In genomic region chr6:133132583-133132982, GRCh38 we compare ENCODE assay signal across 23 cellular contexts.
A peak's percentile ranks its signal among the peaks of the same experiment; 100 is the strongest.
DNase-seq lines count a peak whose midpoint lies in the region; ATAC-seq and TF ChIP-seq lines count a peak whose summit lies in the region.
"Had no signal": no experiment of that assay in that cellular context is flagged by ENCODE, and none has a peak within 500 bp of the region (broad histone marks: within the 10 kb centered on the region; RNA-seq: fewer than 3 reads in every experiment).

No MANE protein-coding gene starts in this region.

- POLR2A ChIA-PET in activated CD4-positive, alpha-beta memory T cell treated with anti-CD3 and anti-CD28 coated beads for 36 hours (lab: Charles Lee): interaction anchor here (0.7 kb wide), 1 partner anchor 1357 kb away, joined by 3 read pairs; no protein-coding TSS in a partner anchor
- POLR2A ChIA-PET in RWPE1 (lab: Yijun Ruan, JAX; ENCODE audit: low non-redundant PET): no interaction called here

- no peak overlapping the region for H3K27ac Mint-ChIP-seq in activated CD4-positive, alpha-beta memory T cell treated with anti-CD3 and anti-CD28 coated beads for 36 hours
- H3K27ac Mint-ChIP-seq: B cell; HFFc6; natural killer cell treated with Interleukin-12 subunit alpha and Interleukin-12 subunit beta and Interleukin-15 and Interleukin-18, amount 100 ng/mL, for 72 hours had no signal

- no peaks in the 10 kb centered on the region for H3K27me3 Mint-ChIP-seq in activated CD4-positive, alpha-beta memory T cell treated with anti-CD3 and anti-CD28 coated beads for 36 hours
- H3K27me3 Mint-ChIP-seq: B cell; natural killer cell treated with Interleukin-12 subunit alpha and Interleukin-12 subunit beta and Interleukin-15 and Interleukin-18, amount 100 ng/mL, for 72 hours had no signal

- H3K9me3 Mint-ChIP-seq in activated CD4-positive, alpha-beta memory T cell treated with anti-CD3 and anti-CD28 coated beads for 36 hours: no peaks in the 10 kb centered on the region

- DNase-seq in cardiac muscle cell (ENCODE audit: low read depth in 1 of 2, low spot score in 1 of 2) (peak in 1 of 2 donors; percentile 8), Right ventricle myocardium superior (no peak), astrocyte of the hippocampus (ENCODE audit: low read depth, low spot score) (peak; percentile 8), myocyte (ENCODE audit: low read depth) (peak; percentile 73), SW 1271 (lab: John Stamatoyannopoulos, UW) (no peak), RWPE1 (ENCODE audit: low spot score) (no peak)
- no peak for DNase-seq in activated CD4-positive, alpha-beta memory T cell treated with anti-CD3 and anti-CD28 coated beads for 36 hours
- DNase-seq: activated CD4-positive, alpha-beta T cell treated with anti-CD3 and anti-CD28 coated beads, Interleukin-2, amount 50 U/mL, for 1 hour; activated CD8-positive, alpha-beta memory T cell treated with anti-CD3 and anti-CD28 coated beads, Interleukin-2, amount 50 U/mL, for 48 hours; activated effector memory CD4-positive, alpha-beta T cell treated with Interleukin-2 at 50 U/mL for 16 hours; cortex of kidney; HFFc6; mesenchymal stem cell; SHP77; stimulated activated CD4-positive, alpha-beta T cell treated with anti-CD3 and anti-CD28 coated beads, Interleukin-12 subunit alpha, Interleukin-12 subunit beta, amount 100 ng/mL, for 4 hours; stimulated activated CD8-positive, alpha-beta memory T cell treated with anti-CD3 and anti-CD28 coated beads, Interleukin-4, amount 100 ng/mL, for 48 hours; T-helper 2 cell had no signal

- H3K4me3 ChIP-seq in cardiac muscle cell: no peak overlapping the region
- no peak overlapping the region for H3K4me3 ChIP-seq in skeletal muscle satellite cell (ENCODE audit: low read length)
- H3K4me3 ChIP-seq: hepatocyte had no signal

- H3K9me3 ChIP-seq in cardiac muscle cell (ENCODE audit: low read depth): no peaks in the 10 kb centered on the region
- no peaks in the 10 kb centered on the region for H3K9me3 ChIP-seq in skeletal muscle satellite cell (replicated peaks; ENCODE audit: low read length)

- H3K36me3 ChIP-seq in cardiac muscle cell (no peaks in the 10 kb centered on the region), skeletal muscle satellite cell (ENCODE audit: insufficient read depth, low read length) (no peaks in the 10 kb centered on the region)

- TF ChIP-seq CTCF in cardiac muscle cell (IDR thresholded peaks at IDR 0.05; ENCODE audit: low read depth, low read length): no peak
- no peak for TF ChIP-seq CTCF in RWPE1 (conservative IDR thresholded peaks at IDR 0.05; ENCODE audit: low read depth)

- H3K27ac ChIP-seq in cardiac muscle cell (peak overlapping the region; percentile 55), RWPE1 (no peak overlapping the region)
- H3K27ac ChIP-seq: hepatocyte, HL-60, VCaP had no signal

- H3K36me3 Mint-ChIP-seq in activated CD4-positive, alpha-beta memory T cell treated with anti-CD3 and anti-CD28 coated beads for 36 hours: no peaks in the 10 kb centered on the region
- H3K36me3 Mint-ChIP-seq: natural killer cell treated with Interleukin-12 subunit alpha and Interleukin-12 subunit beta and Interleukin-15 and Interleukin-18, amount 100 ng/mL, for 72 hours had no signal

- H3K4me3 Mint-ChIP-seq in activated CD4-positive, alpha-beta memory T cell treated with anti-CD3 and anti-CD28 coated beads for 36 hours: no peak overlapping the region
- H3K4me3 Mint-ChIP-seq: B cell; HFFc6; natural killer cell treated with Interleukin-12 subunit alpha and Interleukin-12 subunit beta and Interleukin-15 and Interleukin-18, amount 100 ng/mL, for 72 hours had no signal

- intact Hi-C loops in Right ventricle myocardium superior (cut with DNase I): loop anchor here (10.0 kb wide), 1 partner anchor 68 kb away; no protein-coding TSS in a partner anchor
- intact Hi-C loops in activated CD4-positive, alpha-beta memory T cell treated with anti-CD3 and anti-CD28 coated beads for 36 hours (cut with micrococcal nuclease): no loop called here

- H3K4me1 ChIP-seq in cardiac muscle cell (ENCODE audit: low read depth) (peaks cover 26% of the 10 kb centered on the region), skeletal muscle satellite cell (ENCODE audit: control insufficient read depth, insufficient read depth, low read length) (peaks cover 20% of the 10 kb centered on the region)

- H3K9ac ChIP-seq in skeletal muscle satellite cell (ENCODE audit: low read depth, low read length): peak overlapping the region; percentile 39

- peak overlapping the region; percentile 17 for H3K4me2 ChIP-seq in skeletal muscle satellite cell (ENCODE audit: low read length)
- H3K4me2 ChIP-seq: hepatocyte had no signal

- CTCF ChIA-PET in activated CD4-positive, alpha-beta memory T cell treated with anti-CD3 and anti-CD28 coated beads for 36 hours (lab: Charles Lee): no interaction called here
- CTCF ChIA-PET in RWPE1 (lab: Yijun Ruan, JAX): no interaction called here

- H3K4me1 Mint-ChIP-seq in activated CD4-positive, alpha-beta memory T cell treated with anti-CD3 and anti-CD28 coated beads for 36 hours (ENCODE audit: low read depth): no peaks in the 10 kb centered on the region
- H3K4me1 Mint-ChIP-seq: B cell had no signal

- H3K27me3 ChIP-seq in cardiac muscle cell (no peaks in the 10 kb centered on the region), skeletal muscle satellite cell (ENCODE audit: control insufficient read depth, insufficient read depth, low read length) (no peaks in the 10 kb centered on the region)
- H3K27me3 ChIP-seq: hepatocyte had no signal

- no peak for ATAC-seq in Right ventricle myocardium superior (ENCODE audit: poor library complexity)
- ATAC-seq: natural killer cell treated with Interleukin-12 subunit alpha and Interleukin-12 subunit beta and Interleukin-15 and Interleukin-18, amount 100 ng/mL, for 72 hours had no signal

Comparison
In these comparisons a context has a peak if more than half of its experiments do, and no peak if none do; other contexts are left out.
1. DNase-seq: peak in astrocyte of the hippocampus (single experiment) and myocyte (single experiment); none in Right ventricle myocardium superior (single experiment), SW 1271 (0 of 2), activated CD4-positive, alpha-beta memory T cell treated with anti-CD3 and anti-CD28 coated beads for 36 hours (single experiment) and RWPE1 (single experiment).